In the genomic region with DNA sequence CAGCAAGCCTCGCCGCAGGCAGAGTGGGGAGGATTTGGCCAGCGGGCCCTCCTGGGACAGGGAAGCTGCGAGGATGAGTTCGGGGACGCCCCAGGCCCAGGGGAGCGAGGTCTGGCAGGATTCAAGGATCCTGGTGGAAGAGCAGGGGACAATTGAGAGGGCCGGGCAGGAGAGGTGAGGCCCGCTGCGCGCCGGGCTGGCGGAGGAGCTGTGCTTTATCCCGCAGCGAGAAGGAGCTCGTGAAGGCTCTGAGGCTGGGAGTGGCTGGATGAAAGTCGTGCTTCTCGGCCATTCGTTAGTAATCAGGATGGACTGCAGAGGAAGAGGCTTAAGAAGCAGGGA, we compare ENCODE assay signal across 8 cellular contexts. TPM values are rescaled to one million over a fixed set of nuclear protein-coding genes. Genes with fewer than 3 reads are reported as not detected.
DNase-seq lines count a peak whose midpoint lies in the region; ATAC-seq and TF ChIP-seq lines count a peak whose summit lies in the region.

No MANE protein-coding gene starts in this region.

- no peaks in the 10 kb centered on the region for H3K36me3 Mint-ChIP-seq in CD8-positive, alpha-beta memory T cell

- no peak overlapping the region for H2AK5ac ChIP-seq in neuronal stem cell (ENCODE audit: low read depth, low read length)

- H3K9ac ChIP-seq in neuronal stem cell (ENCODE audit: low read depth, low read length, poor library complexity): no peak overlapping the region

- H4K8ac ChIP-seq in neuronal stem cell (ENCODE audit: low read depth, low read length): no peak overlapping the region

- in situ Hi-C loops in brain microvascular endothelial cell (cut with HindIII; ENCODE audit: low pct_ligation_motif_present, low sequenced_read_pairs): no loop called here

- H3K4me1 Mint-ChIP-seq in CD8-positive, alpha-beta memory T cell: peaks cover 9 to 13% (median 12%) of the 10 kb centered on the region in 3 donors

- H3K4me2 ChIP-seq in neuronal stem cell (ENCODE audit: insufficient read depth, low read length, poor library complexity, severe bottlenecking): no peak overlapping the region

- no peak overlapping the region for H3K4me3 ChIP-seq in CD8-positive, alpha-beta memory T cell (ENCODE audit: low read length)
- H3K4me3 ChIP-seq in brain microvascular endothelial cell (ENCODE audit: low read depth, low read length): no peak overlapping the region
- H3K4me3 ChIP-seq in neuronal stem cell (ENCODE audit: low read length in 2 of 2): no peak overlapping the region

- peak overlapping the region in 3 of 7 donors; percentile 81 to 90 (median 84) for H3K4me3 Mint-ChIP-seq in CD8-positive, alpha-beta memory T cell

- no peak for TF ChIP-seq CTCF in brain microvascular endothelial cell (IDR thresholded peaks at IDR 0.05; ENCODE audit: low read depth, low read length, missing control alignments)

- H3K27me3 ChIP-seq in CD8-positive, alpha-beta memory T cell (ENCODE audit: insufficient read depth, low read length, poor library complexity, severe bottlenecking): no peaks in the 10 kb centered on the region
- no peaks in the 10 kb centered on the region for H3K27me3 ChIP-seq in brain microvascular endothelial cell (replicated peaks)
- peaks cover 0 to 8% (median 0%) of the 10 kb centered on the region in 3 experiments for H3K27me3 ChIP-seq in neuronal stem cell (ENCODE audit: control insufficient read depth in 3 of 3, insufficient read depth in 3 of 3, low read depth in 1 of 3, low read length in 3 of 3)

- peaks cover 5 to 6% of the 10 kb centered on the region in 2 donors for H3K27me3 Mint-ChIP-seq in CD8-positive, alpha-beta memory T cell

- H2BK12ac ChIP-seq in neuronal stem cell (ENCODE audit: low read length): no peak overlapping the region

- no CpG with 5 or more reads among the region's 19 CpGs for WGBS in neuronal stem cell (ENCODE audit: extremely low coverage in 2 of 2, insufficient read length in 2 of 2, insufficient replicate concordance in 1 of 2), 2 donors

- no peak overlapping the region for H2BK15ac ChIP-seq in neuronal stem cell (ENCODE audit: low read length)

- H3K27ac ChIP-seq in CD8-positive, alpha-beta memory T cell (ENCODE audit: low read depth, low read length): no peak overlapping the region
- H3K27ac ChIP-seq in brain microvascular endothelial cell (peak overlapping the region; percentile 53), neuronal stem cell (replicated peaks; ENCODE audit: low read length) (no peak overlapping the region)

- H2BK120ac ChIP-seq in neuronal stem cell (ENCODE audit: low read depth, low read length): no peak overlapping the region

- no peak overlapping the region for H4K91ac ChIP-seq in neuronal stem cell (ENCODE audit: low read depth, low read length, poor library complexity)

- no peak for DNase-seq in CD8-positive, alpha-beta memory T cell
- DNase-seq in Kasumi-1 (lab: John Stamatoyannopoulos, UW) (peak; percentile 43 to 52), brain microvascular endothelial cell (no peak), neuronal stem cell (ENCODE audit: low spot score) (no peak), middle frontal gyrus (ENCODE audit: extremely low spot score, low spot score) (no peak), NCI-H2081 treated with DMSO at 0.1 percent for 48 hours (lab: John Stamatoyannopoulos, UW) (no peak)
- DNase-seq in activated CD8-positive, alpha-beta memory T cell treated with anti-CD3 and anti-CD28 coated beads for 24 hours: no peak

- peak overlapping the region; percentile 97 for H2AFZ ChIP-seq in neuronal stem cell (ENCODE audit: low read length)

- H3K4ac ChIP-seq in neuronal stem cell (ENCODE audit: low read length): no peak overlapping the region

- POLR2A ChIA-PET in CD8-positive, alpha-beta memory T cell (lab: Charles Lee): no interaction called here

- no peaks in the 10 kb centered on the region for H3K36me3 ChIP-seq in CD8-positive, alpha-beta memory T cell (ENCODE audit: insufficient read depth, low read length)
- H3K36me3 ChIP-seq in brain microvascular endothelial cell (replicated peaks): no peaks in the 10 kb centered on the region
- no peaks in the 10 kb centered on the region for H3K36me3 ChIP-seq in neuronal stem cell (replicated peaks in 1 of 2; ENCODE audit: control insufficient read depth in 2 of 2, insufficient read depth in 2 of 2, low read length in 2 of 2)

- peaks cover 16% of the 10 kb centered on the region for H3K4me1 ChIP-seq in CD8-positive, alpha-beta memory T cell (ENCODE audit: insufficient read depth, low read length)
- H3K4me1 ChIP-seq in neuronal stem cell (ENCODE audit: control insufficient read depth in 2 of 2, insufficient read depth in 1 of 2, low read depth in 1 of 2, low read length in 2 of 2): peaks cover 11 to 21% of the 10 kb centered on the region in 2 donors

- CTCF ChIA-PET in CD8-positive, alpha-beta memory T cell (lab: Charles Lee): no interaction called here

- peak overlapping the region; percentile 42 for H3K18ac ChIP-seq in neuronal stem cell (ENCODE audit: low read length)

- peak overlapping the region; percentile 31 for H3K14ac ChIP-seq in neuronal stem cell (ENCODE audit: low read length)

- no peak for ATAC-seq in GM18868 (IDR thresholded peaks at IDR 0.05; ENCODE audit: unreplicated experiment)

- no peaks in the 10 kb centered on the region for H3K79me1 ChIP-seq in neuronal stem cell (ENCODE audit: low read depth, low read length)

- H3K9me3 ChIP-seq in CD8-positive, alpha-beta memory T cell (ENCODE audit: low read length): no peaks in the 10 kb centered on the region
- H3K9me3 ChIP-seq in neuronal stem cell (replicated peaks in 1 of 2; ENCODE audit: control insufficient read depth in 2 of 2, insufficient read depth in 1 of 2, low read depth in 1 of 2, low read length in 2 of 2): no peaks in the 10 kb centered on the region

- H3K23ac ChIP-seq in neuronal stem cell (ENCODE audit: low read depth, low read length, poor library complexity): no peak overlapping the region

- no peak overlapping the region for H2BK5ac ChIP-seq in neuronal stem cell (ENCODE audit: low read length)

- H3K9me3 Mint-ChIP-seq in CD8-positive, alpha-beta memory T cell: no peaks in the 10 kb centered on the region

- H3K27ac Mint-ChIP-seq in CD8-positive, alpha-beta memory T cell: peak overlapping the region in 5 of 8 donors; percentile 5 to 87 (median 79)

RNA-seq across cellular contexts. Expression of a gene that starts 3.6 kb away (rescaled TPM):
- not detected for total RNA-seq in CD8-positive, alpha-beta memory T cell
- polyA plus RNA-seq in CD8-positive, alpha-beta memory T cell: 1.1 TPM
- polyA plus RNA-seq in neuronal stem cell (2013, experiment 1 of 2): 0.07 TPM
- not detected for polyA plus RNA-seq in neuronal stem cell (2013, experiment 2 of 2)

RNA-seq across cellular contexts. Expression of a gene that starts 8.7 kb away (rescaled TPM):
- total RNA-seq in CD8-positive, alpha-beta memory T cell: not detected
- not detected for polyA plus RNA-seq in CD8-positive, alpha-beta memory T cell
- 1.1 TPM for polyA plus RNA-seq in neuronal stem cell (2013, experiment 1 of 2)
- 0.84 TPM for polyA plus RNA-seq in neuronal stem cell (2013, experiment 2 of 2)

Comparison
In these comparisons a context has a peak if more than half of its experiments do, and no peak if none do; other contexts are left out.
1. DNase-seq: peak in Kasumi-1 (2 of 2); none in CD8-positive, alpha-beta memory T cell (0 of 5), brain microvascular endothelial cell (single experiment), neuronal stem cell (single experiment), middle frontal gyrus (single experiment), NCI-H2081 treated with DMSO at 0.1 percent for 48 hours (single experiment) and activated CD8-positive, alpha-beta memory T cell treated with anti-CD3 and anti-CD28 coated beads for 24 hours (single experiment).